Comparison of ENCODE assay signal across 2 cellular contexts in genomic region chr18:36297419-36298112, GRCh38.
TF ChIP-seq lines count a peak whose summit lies in the region.

Gene FHOD3, plus strand, starts transcription at chr18:36297713. Its CDS starts 123 bp downstream, at chr18:36297836.

TF ChIP-seq in HCT116, 20 proteins besides CTCF, POLR2A, EP300 and RAD21 (continued from another document):
- TF ChIP-seq, protein P1, sequence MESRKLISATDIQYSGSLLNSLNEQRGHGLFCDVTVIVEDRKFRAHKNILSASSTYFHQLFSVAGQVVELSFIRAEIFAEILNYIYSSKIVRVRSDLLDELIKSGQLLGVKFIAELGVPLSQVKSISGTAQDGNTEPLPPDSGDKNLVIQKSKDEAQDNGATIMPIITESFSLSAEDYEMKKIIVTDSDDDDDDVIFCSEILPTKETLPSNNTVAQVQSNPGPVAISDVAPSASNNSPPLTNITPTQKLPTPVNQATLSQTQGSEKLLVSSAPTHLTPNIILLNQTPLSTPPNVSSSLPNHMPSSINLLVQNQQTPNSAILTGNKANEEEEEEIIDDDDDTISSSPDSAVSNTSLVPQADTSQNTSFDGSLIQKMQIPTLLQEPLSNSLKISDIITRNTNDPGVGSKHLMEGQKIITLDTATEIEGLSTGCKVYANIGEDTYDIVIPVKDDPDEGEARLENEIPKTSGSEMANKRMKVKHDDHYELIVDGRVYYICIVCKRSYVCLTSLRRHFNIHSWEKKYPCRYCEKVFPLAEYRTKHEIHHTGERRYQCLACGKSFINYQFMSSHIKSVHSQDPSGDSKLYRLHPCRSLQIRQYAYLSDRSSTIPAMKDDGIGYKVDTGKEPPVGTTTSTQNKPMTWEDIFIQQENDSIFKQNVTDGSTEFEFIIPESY (IDR thresholded peaks at IDR 0.05; ENCODE audit: extremely low read depth, insufficient replicate concordance, low read length): no peak
- TF ChIP-seq EZH2phosphoT487 (IDR thresholded peaks at IDR 0.05; ENCODE audit: borderline replicate concordance) (no peak), SIN3A (IDR thresholded peaks at IDR 0.05; ENCODE audit: low read depth) (no peak)
- TF ChIP-seq, protein P2, sequence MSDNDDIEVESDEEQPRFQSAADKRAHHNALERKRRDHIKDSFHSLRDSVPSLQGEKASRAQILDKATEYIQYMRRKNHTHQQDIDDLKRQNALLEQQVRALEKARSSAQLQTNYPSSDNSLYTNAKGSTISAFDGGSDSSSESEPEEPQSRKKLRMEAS (IDR thresholded peaks at IDR 0.05): no peak

TF ChIP-seq in K562, 482 proteins besides CTCF, POLR2A, EP300 and RAD21 (continued from another document):
- no peak for TF ChIP-seq ZNF217 (CRISPR knock-in tag; IDR thresholded peaks at IDR 0.05)
- TF ChIP-seq, protein P3, sequence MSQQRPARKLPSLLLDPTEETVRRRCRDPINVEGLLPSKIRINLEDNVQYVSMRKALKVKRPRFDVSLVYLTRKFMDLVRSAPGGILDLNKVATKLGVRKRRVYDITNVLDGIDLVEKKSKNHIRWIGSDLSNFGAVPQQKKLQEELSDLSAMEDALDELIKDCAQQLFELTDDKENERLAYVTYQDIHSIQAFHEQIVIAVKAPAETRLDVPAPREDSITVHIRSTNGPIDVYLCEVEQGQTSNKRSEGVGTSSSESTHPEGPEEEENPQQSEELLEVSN (IDR thresholded peaks at IDR 0.05; ENCODE audit: borderline replicate concordance in 1 of 2, extremely low read depth in 1 of 2, insufficient read depth in 1 of 2, insufficient read length in 1 of 2, low read depth in 1 of 2, low read length in 1 of 2, poor library complexity in 1 of 2, severe bottlenecking in 1 of 2): peak in 1 of 2 experiments; percentile 55
- TF ChIP-seq VEZF1 (CRISPR knock-in tag; IDR thresholded peaks at IDR 0.05): peak; percentile 60
- TF ChIP-seq KDM5B (IDR thresholded peaks at IDR 0.05; ENCODE audit: insufficient replicate concordance, low read depth, low read length): peak; percentile 33
- TF ChIP-seq ZNF318 (IDR thresholded peaks at IDR 0.05; ENCODE audit: borderline replicate concordance in 1 of 2, low read depth in 1 of 2): no peak
- no peak for TF ChIP-seq SMARCA4 (IDR thresholded peaks at IDR 0.05)
- TF ChIP-seq GABPB1 (CRISPR knock-in tag; IDR thresholded peaks at IDR 0.05): no peak
- TF ChIP-seq TCFL5 (CRISPR knock-in tag; conservative IDR thresholded peaks at IDR 0.05): no peak
- no peak for TF ChIP-seq JUND (IDR thresholded peaks at IDR 0.05; ENCODE audit: borderline replicate concordance, low read depth, low read length)
- no peak for TF ChIP-seq JUND (tag; IDR thresholded peaks at IDR 0.05; ENCODE audit: borderline replicate concordance, low read depth, low read length)
- TF ChIP-seq BHLHE40 (IDR thresholded peaks at IDR 0.05; ENCODE audit: low read length): peak; percentile 56; the same call in 1 of the 2 replicates
- TF ChIP-seq ZNF133 (CRISPR knock-in tag; IDR thresholded peaks at IDR 0.05): no peak
- TF ChIP-seq, protein P4, sequence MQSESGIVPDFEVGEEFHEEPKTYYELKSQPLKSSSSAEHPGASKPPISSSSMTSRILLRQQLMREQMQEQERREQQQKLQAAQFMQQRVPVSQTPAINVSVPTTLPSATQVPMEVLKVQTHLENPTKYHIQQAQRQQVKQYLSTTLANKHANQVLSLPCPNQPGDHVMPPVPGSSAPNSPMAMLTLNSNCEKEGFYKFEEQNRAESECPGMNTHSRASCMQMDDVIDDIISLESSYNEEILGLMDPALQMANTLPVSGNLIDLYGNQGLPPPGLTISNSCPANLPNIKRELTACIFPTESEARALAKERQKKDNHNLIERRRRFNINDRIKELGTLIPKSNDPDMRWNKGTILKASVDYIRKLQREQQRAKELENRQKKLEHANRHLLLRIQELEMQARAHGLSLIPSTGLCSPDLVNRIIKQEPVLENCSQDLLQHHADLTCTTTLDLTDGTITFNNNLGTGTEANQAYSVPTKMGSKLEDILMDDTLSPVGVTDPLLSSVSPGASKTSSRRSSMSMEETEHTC (IDR thresholded peaks at IDR 0.05): no peak
- TF ChIP-seq, protein P5, sequence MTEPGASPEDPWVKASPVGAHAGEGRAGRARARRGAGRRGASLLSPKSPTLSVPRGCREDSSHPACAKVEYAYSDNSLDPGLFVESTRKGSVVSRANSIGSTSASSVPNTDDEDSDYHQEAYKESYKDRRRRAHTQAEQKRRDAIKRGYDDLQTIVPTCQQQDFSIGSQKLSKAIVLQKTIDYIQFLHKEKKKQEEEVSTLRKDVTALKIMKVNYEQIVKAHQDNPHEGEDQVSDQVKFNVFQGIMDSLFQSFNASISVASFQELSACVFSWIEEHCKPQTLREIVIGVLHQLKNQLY (CRISPR knock-in tag; conservative IDR thresholded peaks at IDR 0.05): no peak
- TF ChIP-seq, protein P6, sequence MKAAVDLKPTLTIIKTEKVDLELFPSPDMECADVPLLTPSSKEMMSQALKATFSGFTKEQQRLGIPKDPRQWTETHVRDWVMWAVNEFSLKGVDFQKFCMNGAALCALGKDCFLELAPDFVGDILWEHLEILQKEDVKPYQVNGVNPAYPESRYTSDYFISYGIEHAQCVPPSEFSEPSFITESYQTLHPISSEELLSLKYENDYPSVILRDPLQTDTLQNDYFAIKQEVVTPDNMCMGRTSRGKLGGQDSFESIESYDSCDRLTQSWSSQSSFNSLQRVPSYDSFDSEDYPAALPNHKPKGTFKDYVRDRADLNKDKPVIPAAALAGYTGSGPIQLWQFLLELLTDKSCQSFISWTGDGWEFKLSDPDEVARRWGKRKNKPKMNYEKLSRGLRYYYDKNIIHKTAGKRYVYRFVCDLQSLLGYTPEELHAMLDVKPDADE (conservative IDR thresholded peaks at IDR 0.05; ENCODE audit: control insufficient read depth, low read depth, low read length): no peak
